8 cellular contexts compared by ENCODE assay signal in genomic region chr13:46052314-46053161, GRCh38. TPM values are rescaled to one million over a fixed set of nuclear protein-coding genes. Genes with fewer than 3 reads are reported as not detected.
DNase-seq lines count a peak whose midpoint lies in the region; ATAC-seq and TF ChIP-seq lines count a peak whose summit lies in the region.

Gene ZC3H13, minus strand, starts transcription at chr13:46052746. Its CDS starts 7,239 bp downstream, at chr13:46045507.

- H3K4me3 ChIP-seq in RWPE2 (ENCODE audit: severe bottlenecking), result peak within 1 kb of the TSS; percentile 67

- peaks cover 14% of the 10 kb centered on the region for H3K4me1 ChIP-seq in RWPE2 (ENCODE audit: insufficient read depth, poor library complexity, severe bottlenecking)

- no peaks in the 10 kb centered on the region for H3K9me3 ChIP-seq in RWPE2 (ENCODE audit: severe bottlenecking)

- H3K36me3 ChIP-seq in RWPE2 (ENCODE audit: low read depth), result no peaks in the 10 kb centered on the region

- DNase-seq in ELR (ENCODE audit: low read depth) (peak; percentile 98), H4 (ENCODE audit: low spot score) (peak; percentile 94), LoVo (ENCODE audit: low spot score) (peak; percentile 95), RWPE2 (ENCODE audit: low spot score) (peak; percentile 92), fibroblast of peridontal ligament (ENCODE audit: extremely low read depth) (peak; percentile 94), natural killer cell (peak; percentile 85)
- DNase-seq in activated T-helper 2 cell treated with anti-CD3 and anti-CD28 coated beads, Interferon-gamma antibody, Interleukin-2, Interleukin-4, amounts not matched to agents 10 μg/mL and 5 μg/mL and 100 μg/mL, durations not matched to agents 14 hours and 24 hours and 36 hours (ENCODE audit: low spot score), result peak; percentile 91
- DNase-seq in stimulated activated naive CD4-positive, alpha-beta T cell treated with Interleukin-2 at 50 U/mL for 16 hours (lab: John Stamatoyannopoulos, UW), result peak; percentile 93

- no peaks in the 10 kb centered on the region for H3K27me3 ChIP-seq in RWPE2 (ENCODE audit: insufficient read depth, poor library complexity, severe bottlenecking)

- H3K4me3 Mint-ChIP-seq in activated T-helper 2 cell treated with anti-CD3 and anti-CD28 coated beads, Interferon-gamma antibody, Interleukin-2, Interleukin-4, amounts not matched to agents 10 μg/mL and 5 μg/mL and 100 μg/mL, durations not matched to agents 14 hours and 24 hours and 36 hours (ENCODE audit: low read depth), result peak within 1 kb of the TSS; percentile 95
- peak within 1 kb of the TSS; percentile 87 for H3K4me3 Mint-ChIP-seq in natural killer cell

- peak within 1 kb of the TSS; percentile 56 for H3K27ac ChIP-seq in RWPE2 (ENCODE audit: poor library complexity, severe bottlenecking)

- H3K9me3 Mint-ChIP-seq in activated T-helper 2 cell treated with anti-CD3 and anti-CD28 coated beads, Interferon-gamma antibody, Interleukin-2, Interleukin-4, amounts not matched to agents 10 μg/mL and 5 μg/mL and 100 μg/mL, durations not matched to agents 14 hours and 24 hours and 36 hours, result no peaks in the 10 kb centered on the region
- H3K9me3 Mint-ChIP-seq in natural killer cell, result no peaks in the 10 kb centered on the region

- H3K27ac Mint-ChIP-seq in activated T-helper 2 cell treated with anti-CD3 and anti-CD28 coated beads, Interferon-gamma antibody, Interleukin-2, Interleukin-4, amounts not matched to agents 10 μg/mL and 5 μg/mL and 100 μg/mL, durations not matched to agents 14 hours and 24 hours and 36 hours, result peak within 1 kb of the TSS; percentile 98
- peak within 1 kb of the TSS; percentile 97 to 98 for H3K27ac Mint-ChIP-seq in natural killer cell

- H3K4me1 Mint-ChIP-seq in activated T-helper 2 cell treated with anti-CD3 and anti-CD28 coated beads, Interferon-gamma antibody, Interleukin-2, Interleukin-4, amounts not matched to agents 10 μg/mL and 5 μg/mL and 100 μg/mL, durations not matched to agents 14 hours and 24 hours and 36 hours (ENCODE audit: low read depth), result peaks cover 24% of the 10 kb centered on the region
- H3K4me1 Mint-ChIP-seq in natural killer cell, result peaks cover 21 to 24% of the 10 kb centered on the region in 2 donors

- intact Hi-C loops in activated T-helper 2 cell treated with anti-CD3 and anti-CD28 coated beads, Interferon-gamma antibody, Interleukin-2, Interleukin-4, amounts not matched to agents 10 μg/mL and 5 μg/mL and 100 μg/mL, durations not matched to agents 14 hours and 24 hours and 36 hours (cut with micrococcal nuclease), result loop anchor here (2.0 to 10.0 kb wide), 5 partner anchors 55 to 282 kb away; partner anchors contain the start of genes CPB2, LCP1 and LRRC63
- intact Hi-C loops in natural killer cell (cut with micrococcal nuclease), result loop anchor here (1.0 to 10.0 kb wide), 3 partner anchors 74 to 232 kb away; partner anchors contain the start of gene LCP1

- TF ChIP-seq CTCF in RWPE2 (IDR thresholded peaks at IDR 0.05; ENCODE audit: poor library complexity, severe bottlenecking) (no peak), natural killer cell (IDR thresholded peaks at IDR 0.05) (peak; percentile 41)

- H3K36me3 Mint-ChIP-seq in activated T-helper 2 cell treated with anti-CD3 and anti-CD28 coated beads, Interferon-gamma antibody, Interleukin-2, Interleukin-4, amounts not matched to agents 10 μg/mL and 5 μg/mL and 100 μg/mL, durations not matched to agents 14 hours and 24 hours and 36 hours (ENCODE audit: low read depth), result peaks cover 3% of the 10 kb centered on the region
- no peaks in the 10 kb centered on the region for H3K36me3 Mint-ChIP-seq in natural killer cell

- H3K27me3 Mint-ChIP-seq in activated T-helper 2 cell treated with anti-CD3 and anti-CD28 coated beads, Interferon-gamma antibody, Interleukin-2, Interleukin-4, amounts not matched to agents 10 μg/mL and 5 μg/mL and 100 μg/mL, durations not matched to agents 14 hours and 24 hours and 36 hours (ENCODE audit: low read depth), result peaks cover 14% of the 10 kb centered on the region
- peaks cover 28 to 50% of the 10 kb centered on the region in 2 donors for H3K27me3 Mint-ChIP-seq in natural killer cell (ENCODE audit: low read depth in 2 of 2)

- ATAC-seq in RWPE2 (ENCODE audit: low read depth) (peak; percentile 100), natural killer cell (peak; percentile 96 to 100 (median 98))

RNA-seq across cellular contexts. Expression of gene ZC3H13, which starts in this region (rescaled TPM):
- total RNA-seq in H4 (2014; rRNA removed; shearing (Covaris generic)), result 2.0 and 6.2 TPM in 2 replicates
- total RNA-seq in activated T-helper 2 cell treated with anti-CD3 and anti-CD28 coated beads, Interferon-gamma antibody, Interleukin-2, Interleukin-4, amounts not matched to agents 10 μg/mL and 5 μg/mL and 100 μg/mL, durations not matched to agents 14 hours and 24 hours and 36 hours, result 55.2 and 56.6 TPM in 2 replicates
- 10 to 100 TPM; 54.3 to 75.3 (median 65.8) TPM for total RNA-seq in natural killer cell

Comparison
In these comparisons a context has a peak if more than half of its experiments do, and no peak if none do; other contexts are left out.
1. Peak in every context shown above with its lines: DNase-seq, ATAC-seq, H3K4me3 ChIP-seq and H3K27ac ChIP-seq.